Comparison of ENCODE assay signal across 1 cellular context in the genomic region with DNA sequence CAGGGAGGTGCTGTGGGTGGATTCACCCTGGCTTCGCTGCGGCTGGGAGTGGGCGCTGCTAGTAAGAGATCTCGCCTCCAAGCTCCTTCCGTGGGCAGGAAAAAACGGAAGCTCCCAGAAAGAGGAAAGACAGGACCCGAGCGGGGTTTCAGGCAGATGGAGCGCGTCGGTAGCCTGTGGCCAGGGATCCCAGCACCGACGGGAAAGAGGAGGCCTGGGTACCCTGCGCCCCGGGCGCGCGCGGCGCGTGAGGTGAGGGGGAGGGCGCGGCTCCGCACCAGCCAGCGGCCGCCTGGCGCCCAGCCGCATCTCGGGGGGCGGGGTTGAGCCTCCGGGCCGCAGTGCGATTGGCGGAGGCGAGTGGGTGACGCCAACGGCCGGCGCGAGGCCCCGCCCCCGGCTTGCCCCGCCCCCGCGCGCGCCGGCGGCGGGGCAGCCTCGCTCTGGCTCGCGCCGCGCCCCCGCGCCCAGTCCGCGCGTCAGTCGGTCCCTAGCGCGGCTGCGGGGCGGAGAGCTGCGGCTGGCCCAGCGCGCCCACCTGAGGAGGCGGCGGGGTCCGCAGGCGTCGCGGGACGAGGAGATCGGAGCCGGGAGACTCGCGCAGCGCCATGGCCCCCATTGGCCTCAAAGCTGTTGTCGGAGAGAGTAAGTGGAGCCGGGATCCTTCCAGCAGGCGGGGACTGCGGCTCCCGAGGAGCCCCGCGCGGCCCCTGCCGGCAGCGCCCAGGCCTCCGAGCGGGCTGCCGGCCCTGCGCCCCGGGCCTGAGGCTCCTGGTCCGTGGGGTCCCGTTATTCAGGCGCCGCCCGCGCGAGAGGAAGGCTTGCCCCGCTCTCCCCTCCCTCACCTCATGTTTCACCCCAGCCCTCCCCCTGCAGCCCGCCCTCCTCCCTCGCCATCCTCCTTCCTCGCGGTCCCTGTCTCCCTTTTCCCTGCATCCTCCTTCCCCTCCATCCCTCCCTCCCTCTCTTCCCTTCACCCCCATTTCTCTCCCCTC.
TF ChIP-seq lines count a peak whose summit lies in the region.

A gene (plus strand): TSS at position 482 of the 995 bp plus-strand sequence. CDS start 127 bp downstream, at position 609.

TF ChIP-seq in SK-N-SH, 30 proteins besides CTCF, POLR2A, EP300 and RAD21 (continued from another document):
- TF ChIP-seq, protein P1, sequence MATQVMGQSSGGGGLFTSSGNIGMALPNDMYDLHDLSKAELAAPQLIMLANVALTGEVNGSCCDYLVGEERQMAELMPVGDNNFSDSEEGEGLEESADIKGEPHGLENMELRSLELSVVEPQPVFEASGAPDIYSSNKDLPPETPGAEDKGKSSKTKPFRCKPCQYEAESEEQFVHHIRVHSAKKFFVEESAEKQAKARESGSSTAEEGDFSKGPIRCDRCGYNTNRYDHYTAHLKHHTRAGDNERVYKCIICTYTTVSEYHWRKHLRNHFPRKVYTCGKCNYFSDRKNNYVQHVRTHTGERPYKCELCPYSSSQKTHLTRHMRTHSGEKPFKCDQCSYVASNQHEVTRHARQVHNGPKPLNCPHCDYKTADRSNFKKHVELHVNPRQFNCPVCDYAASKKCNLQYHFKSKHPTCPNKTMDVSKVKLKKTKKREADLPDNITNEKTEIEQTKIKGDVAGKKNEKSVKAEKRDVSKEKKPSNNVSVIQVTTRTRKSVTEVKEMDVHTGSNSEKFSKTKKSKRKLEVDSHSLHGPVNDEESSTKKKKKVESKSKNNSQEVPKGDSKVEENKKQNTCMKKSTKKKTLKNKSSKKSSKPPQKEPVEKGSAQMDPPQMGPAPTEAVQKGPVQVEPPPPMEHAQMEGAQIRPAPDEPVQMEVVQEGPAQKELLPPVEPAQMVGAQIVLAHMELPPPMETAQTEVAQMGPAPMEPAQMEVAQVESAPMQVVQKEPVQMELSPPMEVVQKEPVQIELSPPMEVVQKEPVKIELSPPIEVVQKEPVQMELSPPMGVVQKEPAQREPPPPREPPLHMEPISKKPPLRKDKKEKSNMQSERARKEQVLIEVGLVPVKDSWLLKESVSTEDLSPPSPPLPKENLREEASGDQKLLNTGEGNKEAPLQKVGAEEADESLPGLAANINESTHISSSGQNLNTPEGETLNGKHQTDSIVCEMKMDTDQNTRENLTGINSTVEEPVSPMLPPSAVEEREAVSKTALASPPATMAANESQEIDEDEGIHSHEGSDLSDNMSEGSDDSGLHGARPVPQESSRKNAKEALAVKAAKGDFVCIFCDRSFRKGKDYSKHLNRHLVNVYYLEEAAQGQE (IDR thresholded peaks at IDR 0.05; ENCODE audit: low read depth, low read length): no peak
- 0 out of 2 replicates have a peak, but pooled peaks have one; percentile 23 for TF ChIP-seq SIN3A (IDR thresholded peaks at IDR 0.05; ENCODE audit: borderline replicate concordance, low read depth, low read length)
- no peak for TF ChIP-seq RXRA (IDR thresholded peaks at IDR 0.05; ENCODE audit: borderline replicate concordance, low read depth)
- TF ChIP-seq GABPA (IDR thresholded peaks at IDR 0.05; ENCODE audit: low read depth): no peak
- no peak for TF ChIP-seq TCF12 (IDR thresholded peaks at IDR 0.05)
- TF ChIP-seq, protein P2, sequence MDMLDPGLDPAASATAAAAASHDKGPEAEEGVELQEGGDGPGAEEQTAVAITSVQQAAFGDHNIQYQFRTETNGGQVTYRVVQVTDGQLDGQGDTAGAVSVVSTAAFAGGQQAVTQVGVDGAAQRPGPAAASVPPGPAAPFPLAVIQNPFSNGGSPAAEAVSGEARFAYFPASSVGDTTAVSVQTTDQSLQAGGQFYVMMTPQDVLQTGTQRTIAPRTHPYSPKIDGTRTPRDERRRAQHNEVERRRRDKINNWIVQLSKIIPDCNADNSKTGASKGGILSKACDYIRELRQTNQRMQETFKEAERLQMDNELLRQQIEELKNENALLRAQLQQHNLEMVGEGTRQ (IDR thresholded peaks at IDR 0.05; ENCODE audit: borderline replicate concordance, low read depth, low read length): no peak
- TF ChIP-seq NRF1 (IDR thresholded peaks at IDR 0.05; ENCODE audit: low read depth, low read length): no peak
- TF ChIP-seq NFIC (IDR thresholded peaks at IDR 0.05; ENCODE audit: borderline replicate concordance): 0 out of 2 replicates have a peak, but pooled peaks have one; percentile 8
- no peak for TF ChIP-seq JUND (IDR thresholded peaks at IDR 0.05)
- no peak for TF ChIP-seq RFX5 (IDR thresholded peaks at IDR 0.05; ENCODE audit: low read length)
- no peak; the same call in 1 of the 2 replicates for TF ChIP-seq SMC3 (IDR thresholded peaks at IDR 0.05; ENCODE audit: low read depth, low read length)
- TF ChIP-seq FOXM1 (IDR thresholded peaks at IDR 0.05; ENCODE audit: low read depth): no peak
- TF ChIP-seq TEAD4 (IDR thresholded peaks at IDR 0.05; ENCODE audit: borderline replicate concordance, insufficient read depth): no peak
- TF ChIP-seq, protein P3, sequence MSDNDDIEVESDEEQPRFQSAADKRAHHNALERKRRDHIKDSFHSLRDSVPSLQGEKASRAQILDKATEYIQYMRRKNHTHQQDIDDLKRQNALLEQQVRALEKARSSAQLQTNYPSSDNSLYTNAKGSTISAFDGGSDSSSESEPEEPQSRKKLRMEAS (IDR thresholded peaks at IDR 0.05; ENCODE audit: low read depth): no peak; the same call in 1 of the 2 replicates
- TF ChIP-seq, protein P4, sequence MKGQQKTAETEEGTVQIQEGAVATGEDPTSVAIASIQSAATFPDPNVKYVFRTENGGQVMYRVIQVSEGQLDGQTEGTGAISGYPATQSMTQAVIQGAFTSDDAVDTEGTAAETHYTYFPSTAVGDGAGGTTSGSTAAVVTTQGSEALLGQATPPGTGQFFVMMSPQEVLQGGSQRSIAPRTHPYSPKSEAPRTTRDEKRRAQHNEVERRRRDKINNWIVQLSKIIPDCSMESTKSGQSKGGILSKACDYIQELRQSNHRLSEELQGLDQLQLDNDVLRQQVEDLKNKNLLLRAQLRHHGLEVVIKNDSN (IDR thresholded peaks at IDR 0.05; ENCODE audit: borderline replicate concordance, low read depth): no peak
- TF ChIP-seq, protein P5, sequence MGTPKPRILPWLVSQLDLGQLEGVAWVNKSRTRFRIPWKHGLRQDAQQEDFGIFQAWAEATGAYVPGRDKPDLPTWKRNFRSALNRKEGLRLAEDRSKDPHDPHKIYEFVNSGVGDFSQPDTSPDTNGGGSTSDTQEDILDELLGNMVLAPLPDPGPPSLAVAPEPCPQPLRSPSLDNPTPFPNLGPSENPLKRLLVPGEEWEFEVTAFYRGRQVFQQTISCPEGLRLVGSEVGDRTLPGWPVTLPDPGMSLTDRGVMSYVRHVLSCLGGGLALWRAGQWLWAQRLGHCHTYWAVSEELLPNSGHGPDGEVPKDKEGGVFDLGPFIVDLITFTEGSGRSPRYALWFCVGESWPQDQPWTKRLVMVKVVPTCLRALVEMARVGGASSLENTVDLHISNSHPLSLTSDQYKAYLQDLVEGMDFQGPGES (IDR thresholded peaks at IDR 0.05; ENCODE audit: low read depth, low read length): no peak
- TF ChIP-seq FOXJ3 (CRISPR knock-in tag; IDR thresholded peaks at IDR 0.05): no peak
- TF ChIP-seq MXI1 (IDR thresholded peaks at IDR 0.05; ENCODE audit: low read depth, low read length): peak; percentile 61
- TF ChIP-seq ELF1 (IDR thresholded peaks at IDR 0.05): no peak
- TF ChIP-seq CHD2 (IDR thresholded peaks at IDR 0.05; ENCODE audit: low read length, partially characterized antibody): peak; percentile 11
- TF ChIP-seq, protein P6, sequence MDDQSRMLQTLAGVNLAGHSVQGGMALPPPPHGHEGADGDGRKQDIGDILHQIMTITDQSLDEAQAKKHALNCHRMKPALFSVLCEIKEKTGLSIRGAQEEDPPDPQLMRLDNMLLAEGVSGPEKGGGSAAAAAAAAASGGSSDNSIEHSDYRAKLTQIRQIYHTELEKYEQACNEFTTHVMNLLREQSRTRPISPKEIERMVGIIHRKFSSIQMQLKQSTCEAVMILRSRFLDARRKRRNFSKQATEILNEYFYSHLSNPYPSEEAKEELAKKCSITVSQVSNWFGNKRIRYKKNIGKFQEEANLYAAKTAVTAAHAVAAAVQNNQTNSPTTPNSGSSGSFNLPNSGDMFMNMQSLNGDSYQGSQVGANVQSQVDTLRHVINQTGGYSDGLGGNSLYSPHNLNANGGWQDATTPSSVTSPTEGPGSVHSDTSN (IDR thresholded peaks at IDR 0.05): no peak
- no peak for TF ChIP-seq GATA2 (CRISPR knock-in tag; IDR thresholded peaks at IDR 0.05)
